Comparison of ENCODE assay signal across 8 cellular contexts in genomic region chr3:189324538-189325138, GRCh38.
DNase-seq lines count a peak whose midpoint lies in the region; FAIRE-seq and TF ChIP-seq lines count a peak whose summit lies in the region.

No MANE protein-coding gene starts in this region.

- DNase-seq in GM03348 (ENCODE audit: low spot score): peak; percentile 27
- peak; percentile 43 for DNase-seq in H54 (ENCODE audit: insufficient read length, low spot score)
- DNase-seq in LoVo (ENCODE audit: low spot score): peak; percentile 99
- peak; percentile 78 for DNase-seq in SKM-1 (lab: John Stamatoyannopoulos, UW; ENCODE audit: unreplicated experiment)
- DNase-seq in activated naive CD8-positive, alpha-beta T cell treated with anti-CD3 and anti-CD28 coated beads for 36 hours: peak; percentile 82
- DNase-seq in endothelial cell (ENCODE audit: low spot score): no peak

- 4% methylated on average over 5 of the region's 5 CpGs for WGBS in thymus

- H3K36me3 ChIP-seq in muscle layer of duodenum (ENCODE audit: control insufficient read depth in 1 of 2, insufficient read depth in 2 of 2, low read length in 2 of 2) (no peaks in the 10 kb centered on the region), thymus (ENCODE audit: control insufficient read depth, insufficient read depth) (no peaks in the 10 kb centered on the region)

- peaks cover 0 to 8% of the 10 kb centered on the region in 2 donors for H3K4me1 ChIP-seq in muscle layer of duodenum (ENCODE audit: control insufficient read depth in 1 of 2, insufficient read depth in 2 of 2, low read length in 2 of 2)
- H3K4me1 ChIP-seq in thymus (ENCODE audit: control insufficient read depth, insufficient read depth, low read length): peaks cover 18% of the 10 kb centered on the region

- no peak for TF ChIP-seq CTCF in endothelial cell (IDR thresholded peaks at IDR 0.05; ENCODE audit: unreplicated experiment)

- H3K27me3 ChIP-seq in muscle layer of duodenum (ENCODE audit: low read depth, low read length) (no peaks in the 10 kb centered on the region), thymus (ENCODE audit: control insufficient read depth, insufficient read depth) (no peaks in the 10 kb centered on the region)

- FAIRE-seq in H54 (lab: Jason Lieb, UNC): peak; percentile 100

- H3K4me3 ChIP-seq in muscle layer of duodenum (ENCODE audit: low read depth in 1 of 2, low read length in 2 of 2) (no peak overlapping the region), thymus (ENCODE audit: low read length) (peak overlapping the region; percentile 19)

- H3K27ac ChIP-seq in muscle layer of duodenum (ENCODE audit: low read length) (peak overlapping the region; percentile 54), thymus (ENCODE audit: low read depth) (peak overlapping the region; percentile 54)

- peaks cover 14% of the 10 kb centered on the region for H3K9me3 Mint-ChIP-seq in activated naive CD8-positive, alpha-beta T cell treated with anti-CD3 and anti-CD28 coated beads for 36 hours
- no peaks in the 10 kb centered on the region for H3K9me3 Mint-ChIP-seq in endothelial cell (ENCODE audit: unreplicated experiment)

- no peaks in the 10 kb centered on the region for H3K27me3 Mint-ChIP-seq in activated naive CD8-positive, alpha-beta T cell treated with anti-CD3 and anti-CD28 coated beads for 36 hours
- no peaks in the 10 kb centered on the region for H3K27me3 Mint-ChIP-seq in endothelial cell (ENCODE audit: unreplicated experiment)

- no peak for TF ChIP-seq POLR2A in H54 (IDR thresholded peaks at IDR 0.05; ENCODE audit: low read depth, low read length)

- H3K36me3 Mint-ChIP-seq in activated naive CD8-positive, alpha-beta T cell treated with anti-CD3 and anti-CD28 coated beads for 36 hours: peaks cover 21% of the 10 kb centered on the region
- no peaks in the 10 kb centered on the region for H3K36me3 Mint-ChIP-seq in endothelial cell (ENCODE audit: low read depth, unreplicated experiment)

- H3K4me3 Mint-ChIP-seq in activated naive CD8-positive, alpha-beta T cell treated with anti-CD3 and anti-CD28 coated beads for 36 hours: peak overlapping the region; percentile 69
- no peak overlapping the region for H3K4me3 Mint-ChIP-seq in endothelial cell (ENCODE audit: unreplicated experiment)

- H3K9me3 ChIP-seq in muscle layer of duodenum (ENCODE audit: control insufficient read depth in 1 of 2, low read length in 2 of 2) (no peaks in the 10 kb centered on the region), thymus (ENCODE audit: control insufficient read depth) (no peaks in the 10 kb centered on the region)

- H3K4me1 Mint-ChIP-seq in activated naive CD8-positive, alpha-beta T cell treated with anti-CD3 and anti-CD28 coated beads for 36 hours: peaks cover 55% of the 10 kb centered on the region
- H3K4me1 Mint-ChIP-seq in endothelial cell (ENCODE audit: unreplicated experiment): peaks cover 5% of the 10 kb centered on the region

- peak overlapping the region; percentile 97 for H3K27ac Mint-ChIP-seq in activated naive CD8-positive, alpha-beta T cell treated with anti-CD3 and anti-CD28 coated beads for 36 hours
- no peak overlapping the region for H3K27ac Mint-ChIP-seq in endothelial cell (ENCODE audit: unreplicated experiment)
